ENCODE assay signal across 10 cellular contexts in the genomic region with DNA sequence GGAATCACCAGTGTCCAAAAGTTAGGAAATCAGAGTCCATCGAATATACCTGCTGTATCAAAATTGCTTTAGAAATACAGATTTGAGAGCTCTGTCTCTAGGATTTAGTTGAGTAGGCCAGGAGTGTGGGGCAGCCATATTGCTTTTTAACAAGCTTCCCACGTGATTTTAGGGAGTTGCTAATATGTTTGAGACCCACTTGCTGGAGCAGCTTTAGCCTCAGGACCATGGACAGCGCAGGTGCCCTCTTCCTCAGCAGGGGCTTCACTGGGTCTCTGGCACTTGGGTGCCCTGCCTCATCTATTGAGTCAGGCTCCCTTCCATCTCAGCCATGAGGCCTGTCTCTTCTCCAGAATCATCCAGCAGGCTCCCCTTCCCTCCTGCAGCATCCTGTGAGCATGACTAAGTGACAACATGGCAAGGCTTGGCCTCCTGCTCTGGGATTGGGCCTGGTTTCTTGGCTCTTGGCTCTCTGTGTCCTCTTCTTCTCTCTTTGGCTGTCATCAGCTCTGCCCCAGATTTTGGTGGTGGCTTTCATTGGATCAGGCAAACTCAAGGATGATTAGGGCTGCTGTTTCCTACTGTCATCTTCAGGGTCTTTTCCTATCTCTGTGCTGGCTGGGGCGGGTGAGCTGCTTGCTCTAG.
A peak's percentile ranks its signal among the peaks of the same experiment; 100 is the strongest.
DNase-seq lines count a peak whose midpoint lies in the region; ATAC-seq and TF ChIP-seq lines count a peak whose summit lies in the region.
"Had no signal": no experiment of that assay in that cellular context is flagged by ENCODE, and none has a peak within 500 bp of the region (broad histone marks: within the 10 kb centered on the region; RNA-seq: fewer than 3 reads in every experiment).

No MANE protein-coding gene starts in this region.

- H3K36me3 ChIP-seq in GM23248 (ENCODE audit: low read depth) (no peaks in the 10 kb centered on the region), breast epithelium (no peaks in the 10 kb centered on the region)

- no peak for ATAC-seq in activated naive CD8-positive, alpha-beta T cell treated with anti-CD3 and anti-CD28 coated beads, Interleukin-2, amount 50 U/mL, for 24 hours
- ATAC-seq: left lobe of liver had no signal

- in situ Hi-C loops in GM23248 (cut with MboI): no loop called here

- no peaks in the 10 kb centered on the region for H3K9me2 ChIP-seq in GM23248 (ENCODE audit: insufficient read depth)

- H3K27me3 ChIP-seq in GM23248 (replicated peaks; ENCODE audit: insufficient read depth): 0 out of 2 replicates have a peak, but pooled peaks cover under 1% of the 10 kb centered on the region
- H3K27me3 ChIP-seq in breast epithelium: no peaks in the 10 kb centered on the region

- no peaks in the 10 kb centered on the region for H4K20me1 ChIP-seq in GM23248 (ENCODE audit: insufficient read depth)

- no peak for TF ChIP-seq POLR2A in breast epithelium (IDR thresholded peaks at IDR 0.05)

- no peak overlapping the region for H3K4me3 Mint-ChIP-seq in activated naive CD8-positive, alpha-beta T cell treated with anti-CD3 and anti-CD28 coated beads, Interleukin-2, amount 50 U/mL, for 24 hours
- H3K4me3 Mint-ChIP-seq in mesothelial cell of epicardium: no peak overlapping the region

- TF ChIP-seq CTCF in mesothelial cell of epicardium (IDR thresholded peaks at IDR 0.05; ENCODE audit: unreplicated experiment) (no peak), breast epithelium (IDR thresholded peaks at IDR 0.05) (no peak)

- no peaks in the 10 kb centered on the region for H3K36me3 Mint-ChIP-seq in activated naive CD8-positive, alpha-beta T cell treated with anti-CD3 and anti-CD28 coated beads, Interleukin-2, amount 50 U/mL, for 24 hours (ENCODE audit: low read depth)
- H3K36me3 Mint-ChIP-seq in mesothelial cell of epicardium: no peaks in the 10 kb centered on the region

- H3K9ac ChIP-seq in GM23248: no peak overlapping the region

- no peak overlapping the region for H2AFZ ChIP-seq in GM23248

- no peaks in the 10 kb centered on the region for H3K4me1 Mint-ChIP-seq in activated naive CD8-positive, alpha-beta T cell treated with anti-CD3 and anti-CD28 coated beads, Interleukin-2, amount 50 U/mL, for 24 hours
- no peaks in the 10 kb centered on the region for H3K4me1 Mint-ChIP-seq in mesothelial cell of epicardium

- H3K79me2 ChIP-seq in GM23248 (ENCODE audit: insufficient read depth): no peaks in the 10 kb centered on the region

- H3K27ac Mint-ChIP-seq in activated naive CD8-positive, alpha-beta T cell treated with anti-CD3 and anti-CD28 coated beads, Interleukin-2, amount 50 U/mL, for 24 hours: no peak overlapping the region
- no peak overlapping the region for H3K27ac Mint-ChIP-seq in mesothelial cell of epicardium

- intact Hi-C loops in breast epithelium (cut with DNase I; ENCODE audit: low total_unique reads): no loop called here

- H3K4me1 ChIP-seq in GM23248 (ENCODE audit: insufficient read depth) (no peaks in the 10 kb centered on the region), breast epithelium (no peaks in the 10 kb centered on the region)

- H3K27ac ChIP-seq in GM23248 (no peak overlapping the region), breast epithelium (no peak overlapping the region)

- no peaks in the 10 kb centered on the region for H3K27me3 Mint-ChIP-seq in activated naive CD8-positive, alpha-beta T cell treated with anti-CD3 and anti-CD28 coated beads, Interleukin-2, amount 50 U/mL, for 24 hours
- H3K27me3 Mint-ChIP-seq in mesothelial cell of epicardium (ENCODE audit: low read depth): peaks cover 10% of the 10 kb centered on the region

- H3K4me3 ChIP-seq in GM23248 (no peak overlapping the region), breast epithelium (no peak overlapping the region)

- H3K4me2 ChIP-seq in GM23248 (ENCODE audit: unreplicated experiment): no peak overlapping the region

- H3K9me3 ChIP-seq in GM23248 (ENCODE audit: low read depth) (no peaks in the 10 kb centered on the region), breast epithelium (peaks cover 0 to 8% of the 10 kb centered on the region in 2 donors)

- H3K9me3 Mint-ChIP-seq in activated naive CD8-positive, alpha-beta T cell treated with anti-CD3 and anti-CD28 coated beads, Interleukin-2, amount 50 U/mL, for 24 hours: no peaks in the 10 kb centered on the region
- H3K9me3 Mint-ChIP-seq in mesothelial cell of epicardium: peaks cover 5% of the 10 kb centered on the region

- DNase-seq in GM23248 (peak; percentile 25), M059J (ENCODE audit: low read depth) (peak; percentile 10), mesothelial cell of epicardium (ENCODE audit: low spot score in 2 of 2, unreplicated experiment in 2 of 2) (peak; percentile 47 to 76), NCI-H2107 treated with DMSO at 0.1 percent for 48 hours (lab: John Stamatoyannopoulos, UW; ENCODE audit: unreplicated experiment) (no peak), breast epithelium (ENCODE audit: low spot score in 2 of 2) (no peak)
- peak; percentile 29 for DNase-seq in activated naive CD8-positive, alpha-beta T cell treated with anti-CD3 and anti-CD28 coated beads, Interleukin-2, amount 50 U/mL, for 24 hours
- DNase-seq in activated CD4-positive, CD25-positive, alpha-beta regulatory T cell (lab: John Stamatoyannopoulos, UW): no peak
- DNase-seq: GF-D8; NK-92 treated with Interleukin-12 subunit alpha and Interleukin-12 subunit beta, amount 100 ng/mL, for 24 hours had no signal

- H3F3A ChIP-seq in GM23248 (ENCODE audit: insufficient read depth): no peaks in the 10 kb centered on the region

- 30 to 31% methylated on average over 4 of the region's 4 CpGs for WGBS in GM23248 (ENCODE audit: low coverage in 1 of 2, low lambda C conversion rate in 2 of 2, missing lambda C conversion rate in 2 of 2), 2 experiments

Comparison
In these comparisons a context has a peak if more than half of its experiments do, and no peak if none do; other contexts are left out.
1. DNase-seq: peak in GM23248 (single experiment), M059J (single experiment), activated naive CD8-positive, alpha-beta T cell treated with anti-CD3 and anti-CD28 coated beads, Interleukin-2, amount 50 U/mL, for 24 hours (single experiment) and mesothelial cell of epicardium (2 of 2); none in NCI-H2107 treated with DMSO at 0.1 percent for 48 hours (single experiment), activated CD4-positive, CD25-positive, alpha-beta regulatory T cell (0 of 4) and breast epithelium (0 of 2).